ENCODE assay signal across 14 cellular contexts in genomic region chr1:64243757-64244080, GRCh38. TPM values are rescaled to one million over a fixed set of nuclear protein-coding genes. Genes with fewer than 3 reads are reported as not detected.
A peak's percentile ranks its signal among the peaks of the same experiment; 100 is the strongest.
DNase-seq lines count a peak whose midpoint lies in the region; ATAC-seq and TF ChIP-seq lines count a peak whose summit lies in the region.
"Had no signal": no experiment of that assay in that cellular context is flagged by ENCODE, and none has a peak within 500 bp of the region (broad histone marks: within the 10 kb centered on the region; RNA-seq: fewer than 3 reads in every experiment).

No MANE protein-coding gene starts in this region.

- H3K4me2 ChIP-seq in Loucy (ENCODE audit: low read depth, low read length, poor library complexity, severe bottlenecking): peak overlapping the region; percentile 67

- H3K9ac ChIP-seq in Loucy (ENCODE audit: low read depth, low read length, poor library complexity, severe bottlenecking): peak overlapping the region; percentile 4

- no peaks in the 10 kb centered on the region for H3K36me3 Mint-ChIP-seq in activated naive CD4-positive, alpha-beta T cell treated with anti-CD3 and anti-CD28 coated beads, Interleukin-2, amount 10 ng/mL, durations not matched to agents 7 days and 5 days
- no peaks in the 10 kb centered on the region for H3K36me3 Mint-ChIP-seq in activated T-helper 17 cell treated with anti-CD3 and anti-CD28 coated beads, Interleukin-2, amount 50 U/mL, for 72 hours (ENCODE audit: low read depth)
- no peaks in the 10 kb centered on the region for H3K36me3 Mint-ChIP-seq in neural crest cell (ENCODE audit: low read depth)

- H3K4me1 Mint-ChIP-seq in activated naive CD4-positive, alpha-beta T cell treated with anti-CD3 and anti-CD28 coated beads, Interleukin-2, amount 10 ng/mL, durations not matched to agents 7 days and 5 days: peaks cover 27% of the 10 kb centered on the region
- peaks cover 5% of the 10 kb centered on the region for H3K4me1 Mint-ChIP-seq in activated T-helper 17 cell treated with anti-CD3 and anti-CD28 coated beads, Interleukin-2, amount 50 U/mL, for 72 hours
- H3K4me1 Mint-ChIP-seq in neural crest cell: peaks cover 30% of the 10 kb centered on the region

- CTCF ChIA-PET in activated naive CD4-positive, alpha-beta T cell treated with anti-CD3 and anti-CD28 coated beads, Interleukin-2, amount 10 ng/mL, durations not matched to agents 7 days and 5 days (lab: Charles Lee): interaction anchor here (1.4 to 3.2 kb wide), 5 partner anchors 551 to 686 kb away, joined by 4 to 12 read pairs (median 5); no protein-coding TSS in a partner anchor

- ATAC-seq in activated T-helper 17 cell treated with anti-CD3 and anti-CD28 coated beads, Interleukin-2, amount 50 U/mL, for 72 hours (replicated peaks): no peak
- ATAC-seq: gastroesophageal sphincter had no signal

- H3K27ac Mint-ChIP-seq in activated naive CD4-positive, alpha-beta T cell treated with anti-CD3 and anti-CD28 coated beads, Interleukin-2, amount 10 ng/mL, durations not matched to agents 7 days and 5 days: no peak overlapping the region
- no peak overlapping the region for H3K27ac Mint-ChIP-seq in activated T-helper 17 cell treated with anti-CD3 and anti-CD28 coated beads, Interleukin-2, amount 50 U/mL, for 72 hours
- peak overlapping the region; percentile 80 for H3K27ac Mint-ChIP-seq in neural crest cell (ENCODE audit: unreplicated experiment)

- no peaks in the 10 kb centered on the region for H3K27me3 ChIP-seq in Loucy (ENCODE audit: insufficient read depth, low read length, poor library complexity, severe bottlenecking)
- H3K27me3 ChIP-seq: MG63, pancreas had no signal

- H3K9me3 ChIP-seq in Loucy (ENCODE audit: insufficient read depth, low read depth, low read length): no peaks in the 10 kb centered on the region
- H3K9me3 ChIP-seq: gastroesophageal sphincter, MG63, pancreas had no signal

- H3K36me3 ChIP-seq in Loucy (ENCODE audit: insufficient read depth, low read length): no peaks in the 10 kb centered on the region
- H3K36me3 ChIP-seq: gastroesophageal sphincter, MG63, pancreas had no signal

- H3K9me3 Mint-ChIP-seq in activated naive CD4-positive, alpha-beta T cell treated with anti-CD3 and anti-CD28 coated beads, Interleukin-2, amount 10 ng/mL, durations not matched to agents 7 days and 5 days: no peaks in the 10 kb centered on the region
- H3K9me3 Mint-ChIP-seq in activated T-helper 17 cell treated with anti-CD3 and anti-CD28 coated beads, Interleukin-2, amount 50 U/mL, for 72 hours: no peaks in the 10 kb centered on the region
- H3K9me3 Mint-ChIP-seq in neural crest cell: no peaks in the 10 kb centered on the region

- peaks cover 14% of the 10 kb centered on the region for H3K27me3 Mint-ChIP-seq in activated naive CD4-positive, alpha-beta T cell treated with anti-CD3 and anti-CD28 coated beads, Interleukin-2, amount 10 ng/mL, durations not matched to agents 7 days and 5 days
- peaks cover 13% of the 10 kb centered on the region for H3K27me3 Mint-ChIP-seq in activated T-helper 17 cell treated with anti-CD3 and anti-CD28 coated beads, Interleukin-2, amount 50 U/mL, for 72 hours
- no peaks in the 10 kb centered on the region for H3K27me3 Mint-ChIP-seq in neural crest cell (ENCODE audit: low read depth)

- H3K4me3 ChIP-seq in Loucy (ENCODE audit: low read length, poor library complexity, severe bottlenecking): peak overlapping the region; percentile 61
- H3K4me3 ChIP-seq: gastroesophageal sphincter, MG63 had no signal

- peaks cover 9% of the 10 kb centered on the region for H3K4me1 ChIP-seq in Loucy (ENCODE audit: insufficient read depth, low read length, poor library complexity, severe bottlenecking)

- H3K79me2 ChIP-seq in Loucy (ENCODE audit: insufficient read depth, low read length): no peaks in the 10 kb centered on the region

- H3F3A ChIP-seq in Loucy (ENCODE audit: low read depth): no peaks in the 10 kb centered on the region

- H3K4me3 Mint-ChIP-seq in activated naive CD4-positive, alpha-beta T cell treated with anti-CD3 and anti-CD28 coated beads, Interleukin-2, amount 10 ng/mL, durations not matched to agents 7 days and 5 days: peak overlapping the region; percentile 4
- peak overlapping the region; percentile 48 for H3K4me3 Mint-ChIP-seq in activated T-helper 17 cell treated with anti-CD3 and anti-CD28 coated beads, Interleukin-2, amount 50 U/mL, for 72 hours
- no peak overlapping the region for H3K4me3 Mint-ChIP-seq in neural crest cell

- DNase-seq in activated naive CD4-positive, alpha-beta T cell treated with anti-CD3 and anti-CD28 coated beads, Interleukin-2, amount 10 ng/mL, durations not matched to agents 7 days and 5 days: no peak
- DNase-seq in activated naive CD4-positive, alpha-beta T cell treated with Interleukin-2 at 50 U/mL for 16 hours: no peak
- DNase-seq in neural crest cell (ENCODE audit: low read depth, low spot score): no peak
- DNase-seq in NK-92 (lab: John Stamatoyannopoulos, UW; ENCODE audit: unreplicated experiment): no peak
- DNase-seq in kidney glomerular epithelial cell (lab: John Stamatoyannopoulos, UW): no peak
- no peak for DNase-seq in NCI-H1436 treated with DMSO at 0.1 percent for 48 hours (lab: John Stamatoyannopoulos, UW)
- DNase-seq: activated CD4-positive, alpha-beta T cell treated with anti-CD3 and anti-CD28 coated beads, Interleukin-2, amount 50 U/mL, for 48 hours; left colon; MG63; pancreas; stimulated activated CD8-positive, alpha-beta memory T cell treated with anti-CD3 and anti-CD28 coated beads, Interleukin-4, amount 100 ng/mL, for 48 hours had no signal

- peak overlapping the region; percentile 79 for H2AFZ ChIP-seq in Loucy (ENCODE audit: low read length)

- no peaks in the 10 kb centered on the region for H3K9me2 ChIP-seq in Loucy (replicated peaks; ENCODE audit: low read depth, low read length)

- TF ChIP-seq CTCF in Loucy (conservative IDR thresholded peaks at IDR 0.05; ENCODE audit: low read length) (no peak), neural crest cell (conservative IDR thresholded peaks at IDR 0.05) (no peak)

- no peaks in the 10 kb centered on the region for H4K20me1 ChIP-seq in Loucy (ENCODE audit: insufficient read depth, low read length, poor library complexity, severe bottlenecking)

RNA-seq across cellular contexts. Expression of gene UBE2U, which starts 40.3 kb away (rescaled TPM):
- total RNA-seq in activated T-helper 17 cell treated with anti-CD3 and anti-CD28 coated beads, Interleukin-2, amount 50 U/mL, for 72 hours: not detected
- not detected in 2 replicates for total RNA-seq in neural crest cell
- total RNA-seq: gastroesophageal sphincter, left colon had no signal
